9 cellular contexts compared by ENCODE assay signal in the genomic region with DNA sequence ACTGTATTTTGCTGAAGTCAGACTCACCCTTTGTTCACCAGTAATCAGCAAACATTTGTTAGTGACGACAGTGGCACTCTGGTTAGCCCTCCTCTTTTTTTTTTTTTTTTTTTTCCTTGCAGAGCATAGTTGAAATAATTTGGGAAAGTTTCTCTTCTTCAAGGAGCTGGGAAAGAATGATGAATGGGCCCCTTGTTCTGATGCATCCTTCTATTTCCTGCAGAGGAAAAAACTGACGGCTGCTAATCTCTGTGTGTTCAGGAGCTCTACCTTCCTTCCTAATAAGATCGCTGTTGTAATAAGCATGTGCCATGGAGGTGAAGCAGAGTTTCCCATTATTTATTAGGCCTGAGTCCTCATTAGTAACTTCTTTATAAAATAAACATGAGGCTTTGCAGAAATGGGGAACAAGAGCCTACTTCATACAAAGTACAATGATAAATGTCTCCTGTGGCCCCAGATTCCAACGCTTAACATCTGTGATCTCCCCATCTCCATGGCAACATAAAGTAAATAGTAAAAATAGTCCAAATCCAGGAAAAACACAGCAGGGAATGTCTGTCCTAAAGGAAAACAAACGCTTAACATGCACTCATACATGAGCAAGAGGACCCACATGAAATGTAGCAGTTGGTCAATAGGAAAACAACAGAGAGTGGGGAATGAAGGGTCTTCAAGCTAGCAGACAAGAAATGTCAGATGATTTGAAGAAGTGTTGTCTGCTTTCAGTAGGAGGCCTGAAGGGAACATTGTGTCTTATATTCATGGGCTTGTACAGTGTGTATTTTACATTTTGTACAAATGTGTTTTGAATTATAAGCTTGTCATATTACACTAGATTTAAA. TPM values are rescaled to one million over a fixed set of nuclear protein-coding genes. Genes with fewer than 3 reads are reported as not detected.
DNase-seq lines count a peak whose midpoint lies in the region; ATAC-seq and TF ChIP-seq lines count a peak whose summit lies in the region.
"Had no signal": no experiment of that assay in that cellular context is flagged by ENCODE, and none has a peak within 500 bp of the region (broad histone marks: within the 10 kb centered on the region; RNA-seq: fewer than 3 reads in every experiment).

No MANE protein-coding gene starts in this region.

- H3K4me2 ChIP-seq in GM23338, result no peak overlapping the region

- no peak overlapping the region for H3K27ac Mint-ChIP-seq in GM23338

- H3K4me3 Mint-ChIP-seq in GM23338, result no peak overlapping the region

- no peaks in the 10 kb centered on the region for H3K79me2 ChIP-seq in GM23338 (replicated peaks; ENCODE audit: insufficient read depth)

- no peaks in the 10 kb centered on the region for H3K9me3 Mint-ChIP-seq in GM23338

- H2AFZ ChIP-seq in GM23338, result peak overlapping the region; percentile 78; the same call in 1 of the 2 replicates

- intact Hi-C loops in left ventricle myocardium superior (cut with micrococcal nuclease), result no loop called here

- no peak overlapping the region for H3K27ac ChIP-seq in GM23338 (ENCODE audit: low read depth)

- peaks cover 1% of the 10 kb centered on the region for H3K27me3 Mint-ChIP-seq in GM23338 (ENCODE audit: insufficient read depth, low read depth, poor library complexity)

- H3K36me3 ChIP-seq in GM23338 (ENCODE audit: insufficient read depth), result no peaks in the 10 kb centered on the region

- H3K36me3 Mint-ChIP-seq in GM23338 (ENCODE audit: low read depth), result no peaks in the 10 kb centered on the region

- H3F3A ChIP-seq in GM23338 (replicated peaks; ENCODE audit: low read depth), result no peaks in the 10 kb centered on the region

- no peak for ATAC-seq in GM23338
- ATAC-seq in left ventricle myocardium superior, result peak; percentile 54
- ATAC-seq in HG03280 (IDR thresholded peaks at IDR 0.05; ENCODE audit: unreplicated experiment), result no peak

- H3K27me3 ChIP-seq in GM23338 (ENCODE audit: insufficient read depth), result no peaks in the 10 kb centered on the region

- DNase-seq in GM23338 (ENCODE audit: low spot score) (no peak), brain pericyte (ENCODE audit: low read depth, low spot score) (peak; percentile 78), left ventricle myocardium superior (no peak), retina (peak; percentile 17), UCSD-AML1 (lab: John Stamatoyannopoulos, UW; ENCODE audit: unreplicated experiment) (no peak)
- DNase-seq in activated CD4-positive, CD25-positive, alpha-beta regulatory T cell (lab: John Stamatoyannopoulos, UW), result no peak
- no peak for DNase-seq in activated CD4-positive, alpha-beta T cell treated with anti-CD3 and anti-CD28 coated beads for 4 hours
- DNase-seq: NCI-H1105 had no signal

- no peaks in the 10 kb centered on the region for H3K9me2 ChIP-seq in GM23338 (ENCODE audit: insufficient read depth)

- no peaks in the 10 kb centered on the region for H3K4me1 Mint-ChIP-seq in GM23338

- no peaks in the 10 kb centered on the region for H4K20me1 ChIP-seq in GM23338 (replicated peaks; ENCODE audit: insufficient read depth)

- no peak for TF ChIP-seq CTCF in GM23338 (conservative IDR thresholded peaks at IDR 0.05; ENCODE audit: low read depth in 2 of 2)

- H3K4me3 ChIP-seq in GM23338, result no peak overlapping the region

- H3K4me1 ChIP-seq in GM23338 (ENCODE audit: insufficient read depth), result no peaks in the 10 kb centered on the region

TF ChIP-seq in GM23338, 12 proteins besides CTCF, POLR2A, EP300 and RAD21:
- no peak for TF ChIP-seq JUNB (IDR thresholded peaks at IDR 0.05; ENCODE audit: unreplicated experiment)
- no peak for TF ChIP-seq EZH2phosphoT487 (IDR thresholded peaks at IDR 0.05; ENCODE audit: unreplicated experiment)
- no peak for TF ChIP-seq STAT1 (IDR thresholded peaks at IDR 0.05; ENCODE audit: unreplicated experiment)
- TF ChIP-seq POLR2AphosphoS5 (IDR thresholded peaks at IDR 0.05; ENCODE audit: low read depth), result no peak

RNA-seq across cellular contexts. Expression of a gene that starts 59.1 kb away (rescaled TPM):
- 132 and 133 TPM in 2 replicates for total RNA-seq in GM23338 (2014; rRNA removed; shearing (Covaris generic))
- polyA plus RNA-seq in GM23338 (2016; fragmentation: Nextera tagmentation; extraction: Ambion mirVana), result 762 and 842 TPM in 2 replicates
- total RNA-seq in left ventricle myocardium superior, result 118 TPM

Comparison
In these comparisons a context has a peak if more than half of its experiments do, and no peak if none do; other contexts are left out.
1. DNase-seq: peak in brain pericyte (single experiment) and retina (single experiment); none in GM23338 (single experiment), left ventricle myocardium superior (single experiment), activated CD4-positive, CD25-positive, alpha-beta regulatory T cell (0 of 4), UCSD-AML1 (single experiment) and activated CD4-positive, alpha-beta T cell treated with anti-CD3 and anti-CD28 coated beads for 4 hours (0 of 2).